22 cellular contexts compared by ENCODE assay signal in the genomic region with DNA sequence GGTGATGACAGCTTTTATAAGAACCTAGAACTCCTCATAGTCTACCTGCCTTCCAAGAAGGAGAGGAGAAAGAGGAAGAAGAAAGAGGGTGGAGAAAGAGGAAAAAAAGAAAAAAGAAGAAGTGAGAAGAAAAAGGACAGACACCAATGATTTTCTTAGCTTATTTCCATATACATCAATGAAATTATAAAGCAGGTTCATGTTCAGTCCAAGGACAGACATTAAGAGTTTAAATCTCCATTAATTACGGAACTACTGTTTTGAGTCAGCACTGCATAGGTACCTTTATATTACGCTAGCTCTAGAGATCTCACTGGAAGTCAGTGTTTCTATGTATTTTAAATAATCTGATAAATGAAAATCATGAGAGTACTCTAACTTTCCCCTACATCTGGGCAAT.
"Had no signal": no experiment of that assay in that cellular context is flagged by ENCODE, and none has a peak within 500 bp of the region (broad histone marks: within the 10 kb centered on the region; RNA-seq: fewer than 3 reads in every experiment).

No MANE protein-coding gene starts in this region.

- H3K36me3 ChIP-seq: cardiac muscle cell, SJCRH30 had no signal

- H3K4me3 ChIP-seq: cardiac muscle cell, SJCRH30 had no signal

- H3K27me3 ChIP-seq: brain microvascular endothelial cell, cardiac muscle cell, SJCRH30 had no signal

- H3K9me3 ChIP-seq: SJCRH30, SK-N-SH had no signal

- ATAC-seq: activated CD4-positive, alpha-beta T cell treated with anti-CD3 and anti-CD28 coated beads for 36 hours; activated CD8-positive, alpha-beta T cell treated with anti-CD3 and anti-CD28 coated beads for 36 hours; activated T-cell treated with anti-CD3 and anti-CD28 coated beads, Interleukin-2, amount 50 U/mL, for 72 hours; Panc1 had no signal

- DNase-seq: activated CD4-positive, alpha-beta T cell treated with anti-CD3 and anti-CD28 coated beads for 36 hours; activated CD4-positive, alpha-beta T cell treated with anti-CD3 and anti-CD28 coated beads, Interleukin-2, amount 50 U/mL, for 1 hour; activated CD8-positive, alpha-beta memory T cell treated with anti-CD3 and anti-CD28 coated beads, Interleukin-2, amount 50 U/mL, for 4 hours; activated CD8-positive, alpha-beta T cell treated with anti-CD3 and anti-CD28 coated beads for 36 hours; activated gamma-delta T cell treated with Interleukin-2 at 50 U/mL for 16 hours; activated naive CD4-positive, alpha-beta T cell treated with anti-CD3 and anti-CD28 coated beads, Interleukin-2, amount 10 ng/mL, durations not matched to agents 7 days and 5 days; activated naive CD8-positive, alpha-beta T cell treated with anti-CD3 and anti-CD28 coated beads for 36 hours; activated T-cell treated with anti-CD3 and anti-CD28 coated beads, Interleukin-2, amount 50 U/mL, for 72 hours; brain microvascular endothelial cell; NCI-H1092; NCI-H1417; NCI-H1930; NCI-H2171; NCI-H226; NCI-H526 treated with DMSO at 0.1 percent for 48 hours; Right ventricle myocardium superior; SJCRH30; SK-N-SH; T-helper 1 cell; WERI-Rb-1 had no signal
